In the genomic region with DNA sequence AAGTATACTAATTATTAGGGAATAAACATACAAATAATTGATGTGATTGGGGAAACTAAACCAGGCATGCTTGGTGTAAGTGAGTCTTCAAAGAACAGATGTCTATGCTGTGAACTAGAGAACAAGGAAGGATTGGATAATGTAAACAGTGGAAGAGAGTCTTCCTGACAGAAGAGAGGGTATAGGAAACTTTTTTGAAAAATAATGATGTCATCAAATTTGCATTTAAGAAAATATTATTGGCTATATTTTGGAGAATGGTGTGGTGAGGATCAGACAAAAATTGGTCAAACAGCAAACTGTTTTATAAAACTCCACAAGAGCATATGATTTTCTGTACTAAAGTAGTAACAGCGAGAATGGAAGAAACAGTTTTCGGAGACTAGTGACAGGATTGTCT, we compare ENCODE assay signal across 33 cellular contexts.
DNase-seq lines count a peak whose midpoint lies in the region; ATAC-seq, FAIRE-seq and TF ChIP-seq lines count a peak whose summit lies in the region.
"Had no signal": no experiment of that assay in that cellular context is flagged by ENCODE, and none has a peak within 500 bp of the region (broad histone marks: within the 10 kb centered on the region; RNA-seq: fewer than 3 reads in every experiment).

No MANE protein-coding gene starts in this region.

- no peak for TF ChIP-seq POLR2A in HepG2 (IDR thresholded peaks at IDR 0.05; ENCODE audit: insufficient read depth in 1 of 2, low read depth in 2 of 2, low read length in 2 of 2)
- no peak for TF ChIP-seq POLR2A in right lobe of liver (IDR thresholded peaks at IDR 0.05)
- no peak for TF ChIP-seq POLR2A in GM12878 (IDR thresholded peaks at IDR 0.05; ENCODE audit: low read depth, low read length)

- CTCF ChIA-PET in HepG2 (lab: Yijun Ruan, JAX; ENCODE audit: low intra/inter-chr PET ratio, low total read pairs) (no interaction called here), HEK293 (lab: Yijun Ruan, JAX) (no interaction called here), GM12878 (lab: Yijun Ruan, JAX) (no interaction called here)

- no TSS peak for BruUV-seq in HepG2 (replicated peaks; lab: Mats Ljungman, UMichigan)
- no TSS peak for BruUV-seq in GM12878 (replicated peaks; lab: Mats Ljungman, UMichigan)

- TF ChIP-seq EP300 in HepG2 (IDR thresholded peaks at IDR 0.05; ENCODE audit: low read depth in 2 of 2, low read length in 2 of 2), result no peak
- TF ChIP-seq EP300 in HepG2 (CRISPR knock-in tag; IDR thresholded peaks at IDR 0.05; ENCODE audit: borderline replicate concordance), result no peak
- TF ChIP-seq EP300 in GM12878 (IDR thresholded peaks at IDR 0.05; ENCODE audit: borderline replicate concordance in 1 of 2, control insufficient read depth in 1 of 2, low read depth in 2 of 2, low read length in 2 of 2), result no peak

- in situ Hi-C loops in HepG2 (cut with HindIII; ENCODE audit: extremely low pct_ligation_motif_present, low pct_unique_long_range_greater_than_20kb) (no loop called here), GM12878 (cut with MboI) (no loop called here)

- ATAC-seq in HepG2 (no peak), right lobe of liver (no peak), GM12878 (no peak), GM18498 (IDR thresholded peaks at IDR 0.05; ENCODE audit: unreplicated experiment) (no peak)
- ATAC-seq: A549; CD8-positive, alpha-beta T cell had no signal

- 21% methylated on average over 2 of the region's 2 CpGs for WGBS in HepG2 (ENCODE audit: low lambda C conversion rate)
- 69% methylated on average over 2 of the region's 2 CpGs for WGBS in right lobe of liver (ENCODE audit: insufficient coverage, low coverage, low lambda C conversion rate, missing lambda C conversion rate)
- WGBS in GM12878 (ENCODE audit: insufficient coverage, insufficient replicate concordance, low lambda C conversion rate, missing lambda C conversion rate), result 0% methylated on average over 2 of the region's 2 CpGs

- DNase-seq in HepG2 (ENCODE audit: low spot score), result no peak
- DNase-seq in right lobe of liver, result no peak
- no peak for DNase-seq in GM12878 (ENCODE audit: low read depth, low spot score)
- no peak for DNase-seq in amygdala (lab: John Stamatoyannopoulos, UW)
- DNase-seq: 8988T; ACHN; AML-193; BE2C; C1 segment of cervical spinal cord; Caco-2; Calu3; CD4-positive, alpha-beta memory T cell; CD4-positive, alpha-beta T cell; CD4-positive, CD25-positive, alpha-beta regulatory T cell; CD8-positive, alpha-beta memory T cell; CD8-positive, alpha-beta T cell; COR-L47; DMS 273 treated with DMSO at 0.1 percent for 48 hours; DMS153; DMS53; DMS79; DMS79 treated with DMSO at 0.1 percent for 48 hours; DND-41; EL had no signal

- POLR2A ChIA-PET in HepG2 (lab: Yijun Ruan, JAX) (no interaction called here), HEK293 (lab: Yijun Ruan, JAX) (no interaction called here), GM12878 (lab: Charles Lee) (no interaction called here)

- no peak overlapping the region for H3K27ac ChIP-seq in HepG2 (ENCODE audit: extremely low read length, insufficient read depth, low read length)
- no peak overlapping the region for H3K27ac ChIP-seq in right lobe of liver
- H3K27ac ChIP-seq in HEK293 (ENCODE audit: extremely low read depth, low read depth, low read length), result no peak overlapping the region
- H3K27ac ChIP-seq in GM12878 (ENCODE audit: control insufficient read depth, insufficient read depth), result no peak overlapping the region
- H3K27ac ChIP-seq: 22Rv1; A549; BLaER1; BLaER1 treated with 17β-estradiol and CSF1 and Interleukin-3, amounts not matched to agents 10 nM and 100 nM; C4-2B had no signal

- H4K20me1 ChIP-seq in HepG2 (ENCODE audit: insufficient read depth, low read length) (no peaks in the 10 kb centered on the region), GM12878 (ENCODE audit: control insufficient read depth, insufficient read depth) (no peaks in the 10 kb centered on the region)
- H4K20me1 ChIP-seq: BLaER1; BLaER1 treated with 17β-estradiol and CSF1 and Interleukin-3, amounts not matched to agents 10 nM and 100 nM had no signal

- intact Hi-C loops in HepG2 (cut with micrococcal nuclease; ENCODE audit: unreplicated experiment), result no loop called here
- intact Hi-C loops in right lobe of liver (cut with DNase I), result no loop called here
- intact Hi-C loops in GM12878 (cut with micrococcal nuclease; ENCODE audit: unreplicated experiment), result no loop called here

- TF ChIP-seq RAD21 in HepG2 (CRISPR knock-in tag; IDR thresholded peaks at IDR 0.05), result no peak
- TF ChIP-seq RAD21 in GM12878 (IDR thresholded peaks at IDR 0.05; ENCODE audit: insufficient read depth, low read depth, low read length), result no peak

- H3K9ac ChIP-seq in HepG2 (ENCODE audit: insufficient read depth, low read depth, low read length), result no peak overlapping the region
- no peak overlapping the region for H3K9ac ChIP-seq in GM12878 (ENCODE audit: control insufficient read depth, insufficient read depth, low read length)
- H3K9ac ChIP-seq: BLaER1; BLaER1 treated with 17β-estradiol and CSF1 and Interleukin-3, amounts not matched to agents 10 nM and 100 nM had no signal

- SMC1A ChIA-PET in GM12878 (lab: Charles Lee; ENCODE audit: uncharacterized antibody, unreplicated experiment), result no interaction called here

- no peaks in the 10 kb centered on the region for H3K9me3 ChIP-seq in HepG2 (ENCODE audit: low read length)
- H3K9me3 ChIP-seq in right lobe of liver, result no peaks in the 10 kb centered on the region
- H3K9me3 ChIP-seq in HEK293 (ENCODE audit: control insufficient read depth, insufficient read depth, low read depth, low read length), result no peaks in the 10 kb centered on the region
- H3K9me3 ChIP-seq in GM12878 (replicated peaks; ENCODE audit: control insufficient read depth, insufficient read depth, low read length), result no peaks in the 10 kb centered on the region
- H3K9me3 ChIP-seq: A549, BE2C, BLaER1, Caco-2 had no signal

- TF ChIP-seq CTCF in HepG2 (CRISPR knock-in tag; IDR thresholded peaks at IDR 0.05), result no peak
- no peak for TF ChIP-seq CTCF in right lobe of liver (IDR thresholded peaks at IDR 0.05)
- TF ChIP-seq CTCF in HEK293 (tag by site-specific recombination; IDR thresholded peaks at IDR 0.05), result no peak
- TF ChIP-seq CTCF in GM12878 (IDR thresholded peaks at IDR 0.05 in 2 of 3, conservative IDR thresholded peaks at IDR 0.05 in 1 of 3; ENCODE audit: control insufficient read depth in 2 of 3, extremely low read depth in 1 of 3, insufficient read depth in 1 of 3, low read depth in 3 of 3, low read length in 3 of 3), result no peak

- no peak for FAIRE-seq in HepG2 (lab: Jason Lieb, UNC)
- no peak for FAIRE-seq in GM12878 (lab: Jason Lieb, UNC)
- FAIRE-seq: A204.1, A549, D721Med had no signal

- H3K4me3 ChIP-seq in HepG2 (replicated peaks in 1 of 3; ENCODE audit: insufficient read depth in 1 of 3, low read depth in 2 of 3, low read length in 3 of 3) (no peak overlapping the region), right lobe of liver (no peak overlapping the region), HEK293 (ENCODE audit: low read depth, low read length) (no peak overlapping the region), GM12878 (no peak overlapping the region)
- H3K4me3 ChIP-seq: A549; BLaER1; BLaER1 treated with 17β-estradiol and CSF1 and Interleukin-3, amounts not matched to agents 10 nM and 100 nM had no signal

- RAD21 ChIA-PET in GM12878 (lab: Charles Lee; ENCODE audit: unreplicated experiment), result no interaction called here

- H3K79me2 ChIP-seq in HepG2 (ENCODE audit: insufficient read depth, low read length) (no peaks in the 10 kb centered on the region), GM12878 (ENCODE audit: control insufficient read depth, insufficient read depth, low read length) (no peaks in the 10 kb centered on the region)

- H3K27me3 ChIP-seq in HepG2 (ENCODE audit: control insufficient read depth in 1 of 2, insufficient read depth in 2 of 2, low read length in 2 of 2), result no peaks in the 10 kb centered on the region
- no peaks in the 10 kb centered on the region for H3K27me3 ChIP-seq in right lobe of liver
- no peaks in the 10 kb centered on the region for H3K27me3 ChIP-seq in GM12878 (replicated peaks in 1 of 2; ENCODE audit: control insufficient read depth in 2 of 2, insufficient read depth in 2 of 2, low read length in 1 of 2)
- H3K27me3 ChIP-seq: BE2C; BLaER1; BLaER1 treated with 17β-estradiol and CSF1 and Interleukin-3, amounts not matched to agents 10 nM and 100 nM had no signal

- H2AFZ ChIP-seq in HepG2 (ENCODE audit: low read length) (no peak overlapping the region), GM12878 (ENCODE audit: control insufficient read depth, low read depth, low read length) (no peak overlapping the region)

- no peak overlapping the region for H3K4me2 ChIP-seq in HepG2 (ENCODE audit: low read depth, low read length)
- no peak overlapping the region for H3K4me2 ChIP-seq in GM12878 (ENCODE audit: control insufficient read depth, insufficient read depth)
- H3K4me2 ChIP-seq: A549; BLaER1; BLaER1 treated with 17β-estradiol and CSF1 and Interleukin-3, amounts not matched to agents 10 nM and 100 nM had no signal

- H3K4me1 ChIP-seq in HepG2 (ENCODE audit: insufficient read depth, low read length) (no peaks in the 10 kb centered on the region), right lobe of liver (no peaks in the 10 kb centered on the region), HEK293 (ENCODE audit: control insufficient read depth, insufficient read depth, low read length) (no peaks in the 10 kb centered on the region), GM12878 (ENCODE audit: control insufficient read depth, insufficient read depth, low read length) (no peaks in the 10 kb centered on the region)
- H3K4me1 ChIP-seq: A549; BE2C; BLaER1; BLaER1 treated with 17β-estradiol and CSF1 and Interleukin-3, amounts not matched to agents 10 nM and 100 nM; Caco-2 had no signal

- H3K36me3 ChIP-seq in HepG2 (replicated peaks in 1 of 2; ENCODE audit: control insufficient read depth in 1 of 2, insufficient read depth in 2 of 2, low read length in 2 of 2) (no peaks in the 10 kb centered on the region), right lobe of liver (no peaks in the 10 kb centered on the region), HEK293 (ENCODE audit: control insufficient read depth in 2 of 2, insufficient read depth in 1 of 2, low read length in 2 of 2) (no peaks in the 10 kb centered on the region), GM12878 (ENCODE audit: control insufficient read depth in 2 of 2, insufficient read depth in 2 of 2, low read length in 1 of 2) (no peaks in the 10 kb centered on the region)
- H3K36me3 ChIP-seq: BE2C; BLaER1; BLaER1 treated with 17β-estradiol and CSF1 and Interleukin-3, amounts not matched to agents 10 nM and 100 nM had no signal

TF ChIP-seq in HEK293, 187 proteins besides CTCF, POLR2A, EP300 and RAD21 (continues in another document):
- TF ChIP-seq ZNF514 (tag by site-specific recombination; IDR thresholded peaks at IDR 0.05) (no peak), ZNF585B (tag by site-specific recombination; IDR thresholded peaks at IDR 0.05) (no peak), ZSCAN30 (tag by site-specific recombination; IDR thresholded peaks at IDR 0.05) (no peak)

TF ChIP-seq in GM12878, 131 proteins besides CTCF, POLR2A, EP300 and RAD21:
- TF ChIP-seq ATF7 (IDR thresholded peaks at IDR 0.05; ENCODE audit: low read depth) (0 out of 2 replicates have a peak, but pooled peaks have one; percentile 25), RUNX3 (IDR thresholded peaks at IDR 0.05; ENCODE audit: low read length) (no peak)
TF ChIP-seq in GM12878: peak in this region for 1.

Comparison
In these comparisons a context has a peak if more than half of its experiments do, and no peak if none do; other contexts are left out.
1. Of the 63 proteins assayed by ChIP-seq in both HepG2 and HEK293: peak only in HepG2: none; only in HEK293: ATF2; in both: none; in neither: 62.